Comparison of ENCODE assay signal across 8 cellular contexts in the genomic region with DNA sequence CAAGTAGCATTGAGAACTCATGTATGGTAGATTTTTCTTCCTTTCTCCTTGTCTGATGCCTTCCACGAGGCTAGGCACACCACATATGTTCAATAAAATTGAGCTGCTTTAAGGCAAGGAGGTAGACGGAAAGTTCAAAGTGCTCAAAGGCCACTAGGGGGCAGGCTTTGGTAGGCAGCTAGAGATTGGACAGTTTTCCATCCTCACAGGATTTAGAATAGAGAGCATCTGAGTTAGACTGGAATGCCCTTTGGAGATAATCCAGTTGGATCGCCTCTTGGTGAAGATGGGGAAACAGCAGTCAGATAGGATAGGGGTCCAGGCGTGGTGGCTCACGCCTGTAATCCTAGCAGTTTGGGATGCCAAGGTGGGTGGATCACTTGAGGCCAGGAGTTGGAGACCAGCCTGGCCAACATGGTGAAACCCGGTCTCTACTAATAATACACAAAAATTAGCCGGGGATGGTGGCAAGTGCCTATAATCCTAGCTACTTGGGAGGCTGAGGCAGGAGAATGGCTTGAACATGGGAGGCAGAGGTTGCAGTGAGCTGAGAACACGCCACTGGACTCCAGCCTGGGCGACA. TPM values are rescaled to one million over a fixed set of nuclear protein-coding genes. Genes with fewer than 3 reads are reported as not detected.
DNase-seq lines count a peak whose midpoint lies in the region; ATAC-seq and TF ChIP-seq lines count a peak whose summit lies in the region.

No MANE protein-coding gene starts in this region.

- no peak for TF ChIP-seq EP300 in suprapubic skin (IDR thresholded peaks at IDR 0.05)

- no peak overlapping the region for H3K4me3 Mint-ChIP-seq in GM23338
- no peak overlapping the region for H3K4me3 Mint-ChIP-seq in activated CD4-positive, alpha-beta T cell treated with anti-CD3 and anti-CD28 coated beads, Interleukin-2, amount 10 ng/mL, durations not matched to agents 24 days and 14 days

- peaks cover 20% of the 10 kb centered on the region for H3K4me1 Mint-ChIP-seq in GM23338
- H3K4me1 Mint-ChIP-seq in activated CD4-positive, alpha-beta T cell treated with anti-CD3 and anti-CD28 coated beads, Interleukin-2, amount 10 ng/mL, durations not matched to agents 24 days and 14 days, result peaks cover 42% of the 10 kb centered on the region

- H3K4me3 ChIP-seq in BJ (ENCODE audit: low read depth, low read length) (no peak overlapping the region), GM23338 (no peak overlapping the region), mesendoderm (ENCODE audit: low read length) (no peak overlapping the region), suprapubic skin (no peak overlapping the region)
- no peak overlapping the region for H3K4me3 ChIP-seq in effector memory CD4-positive, alpha-beta T cell (ENCODE audit: insufficient read depth, low read depth, low read length, poor library complexity, severe bottlenecking)

- no peak overlapping the region for H2AK5ac ChIP-seq in mesendoderm (ENCODE audit: low read length)

- H3K36me3 Mint-ChIP-seq in GM23338 (ENCODE audit: low read depth), result no peaks in the 10 kb centered on the region
- peaks cover 8% of the 10 kb centered on the region for H3K36me3 Mint-ChIP-seq in activated CD4-positive, alpha-beta T cell treated with anti-CD3 and anti-CD28 coated beads, Interleukin-2, amount 10 ng/mL, durations not matched to agents 24 days and 14 days (ENCODE audit: low read depth)

- H2BK15ac ChIP-seq in mesendoderm (replicated peaks; ENCODE audit: low read depth), result no peak overlapping the region

- H3K9me2 ChIP-seq in GM23338 (ENCODE audit: insufficient read depth), result no peaks in the 10 kb centered on the region

- H3F3A ChIP-seq in GM23338 (replicated peaks; ENCODE audit: low read depth), result no peaks in the 10 kb centered on the region

- intact Hi-C loops in activated CD4-positive, alpha-beta T cell treated with anti-CD3 and anti-CD28 coated beads, Interleukin-2, amount 10 ng/mL, durations not matched to agents 24 days and 14 days (cut with micrococcal nuclease), result loop anchor here (1.0 kb wide), 1 partner anchor 112 kb away; no protein-coding TSS in a partner anchor

- no peak overlapping the region for H2BK120ac ChIP-seq in mesendoderm (ENCODE audit: low read depth, low read length)

- no peak overlapping the region for H3K9ac ChIP-seq in mesendoderm (ENCODE audit: low read length)

- H3K36me3 ChIP-seq in BJ (ENCODE audit: control insufficient read depth, insufficient read depth, low read length) (no peaks in the 10 kb centered on the region; the same call in 1 of the 2 replicates), GM23338 (ENCODE audit: insufficient read depth) (no peaks in the 10 kb centered on the region), mesendoderm (ENCODE audit: control insufficient read depth, insufficient read depth, low read length) (no peaks in the 10 kb centered on the region), suprapubic skin (no peaks in the 10 kb centered on the region)
- no peaks in the 10 kb centered on the region for H3K36me3 ChIP-seq in effector memory CD4-positive, alpha-beta T cell (ENCODE audit: control insufficient read depth, insufficient read depth, low read length)

- no peak overlapping the region for H3K23ac ChIP-seq in mesendoderm (ENCODE audit: low read length)

- no peak overlapping the region for H2BK5ac ChIP-seq in mesendoderm (ENCODE audit: low read length)

- no peak overlapping the region for H3K27ac Mint-ChIP-seq in GM23338
- H3K27ac Mint-ChIP-seq in activated CD4-positive, alpha-beta T cell treated with anti-CD3 and anti-CD28 coated beads, Interleukin-2, amount 10 ng/mL, durations not matched to agents 24 days and 14 days, result peak overlapping the region; percentile 58

- DNase-seq in BJ (ENCODE audit: low read depth), result peak; percentile 19
- peak; percentile 74 for DNase-seq in GM23338 (ENCODE audit: low spot score)
- peak; percentile 45 for DNase-seq in NCI-H446 treated with DMSO at 0.1 percent for 48 hours (lab: John Stamatoyannopoulos, UW)
- peak; percentile 85 for DNase-seq in activated CD4-positive, alpha-beta T cell treated with anti-CD3 and anti-CD28 coated beads, Interleukin-2, amount 10 ng/mL, durations not matched to agents 24 days and 14 days
- DNase-seq in effector memory CD4-positive, alpha-beta T cell, result peak in 2 of 3 donors; percentile 24 to 55
- peak; percentile 70 for DNase-seq in mesendoderm
- DNase-seq in suprapubic skin (ENCODE audit: low spot score in 2 of 2), result no peak

- TF ChIP-seq CTCF in BJ (IDR thresholded peaks at IDR 0.05; ENCODE audit: insufficient read depth, low read depth, low read length) (peak; percentile 68), GM23338 (conservative IDR thresholded peaks at IDR 0.05; ENCODE audit: low read depth in 2 of 2) (peak; percentile 68 to 85), suprapubic skin (IDR thresholded peaks at IDR 0.05) (peak; percentile 44 to 64)

- no peaks in the 10 kb centered on the region for H4K20me1 ChIP-seq in GM23338 (replicated peaks; ENCODE audit: insufficient read depth)

- H3K4ac ChIP-seq in mesendoderm (ENCODE audit: low read depth, low read length), result no peak overlapping the region

- no peak overlapping the region for H4K5ac ChIP-seq in mesendoderm (ENCODE audit: low read length)

- no peak overlapping the region for H4K8ac ChIP-seq in mesendoderm (ENCODE audit: low read depth, low read length)

- CTCF ChIA-PET in BJ (lab: Yijun Ruan, JAX), result interaction anchor here (0.7 to 3.3 kb wide), 12 partner anchors 8 to 113 kb away, joined by 3 to 44 read pairs (median 4); no protein-coding TSS in a partner anchor

- no peaks in the 10 kb centered on the region for H3K9me3 Mint-ChIP-seq in GM23338
- no peaks in the 10 kb centered on the region for H3K9me3 Mint-ChIP-seq in activated CD4-positive, alpha-beta T cell treated with anti-CD3 and anti-CD28 coated beads, Interleukin-2, amount 10 ng/mL, durations not matched to agents 24 days and 14 days

- no peaks in the 10 kb centered on the region for H3K79me1 ChIP-seq in mesendoderm (ENCODE audit: low read length)

- H3K27ac ChIP-seq in GM23338 (ENCODE audit: low read depth) (no peak overlapping the region), mesendoderm (ENCODE audit: low read depth, low read length) (no peak overlapping the region), suprapubic skin (no peak overlapping the region)
- H3K27ac ChIP-seq in effector memory CD4-positive, alpha-beta T cell (ENCODE audit: insufficient read depth, low read length, poor library complexity, severe bottlenecking), result no peak overlapping the region

- H3K18ac ChIP-seq in mesendoderm (ENCODE audit: low read length), result no peak overlapping the region

- H3K9me3 ChIP-seq in effector memory CD4-positive, alpha-beta T cell (ENCODE audit: control insufficient read depth, low read length), result no peaks in the 10 kb centered on the region
- H3K9me3 ChIP-seq in suprapubic skin, result no peaks in the 10 kb centered on the region

- H3K4me2 ChIP-seq in GM23338, result no peak overlapping the region
- H3K4me2 ChIP-seq in mesendoderm (ENCODE audit: low read length), result no peak overlapping the region

- H3K27me3 Mint-ChIP-seq in GM23338 (ENCODE audit: insufficient read depth, low read depth, poor library complexity), result peaks cover 8% of the 10 kb centered on the region
- H3K27me3 Mint-ChIP-seq in activated CD4-positive, alpha-beta T cell treated with anti-CD3 and anti-CD28 coated beads, Interleukin-2, amount 10 ng/mL, durations not matched to agents 24 days and 14 days, result no peaks in the 10 kb centered on the region

- H2AFZ ChIP-seq in GM23338, result no peak overlapping the region

- no peak overlapping the region for H3K56ac ChIP-seq in mesendoderm (ENCODE audit: low read length)

- ATAC-seq in GM23338, result peak; percentile 52
- no peak for ATAC-seq in HG03439 (IDR thresholded peaks at IDR 0.05; ENCODE audit: unreplicated experiment)

- H3K4me1 ChIP-seq in GM23338 (ENCODE audit: insufficient read depth), result peaks cover 3% of the 10 kb centered on the region; the same call in 1 of the 2 replicates
- peaks cover 30% of the 10 kb centered on the region for H3K4me1 ChIP-seq in effector memory CD4-positive, alpha-beta T cell (ENCODE audit: control insufficient read depth, insufficient read depth, low read length, poor library complexity, severe bottlenecking)
- H3K4me1 ChIP-seq in mesendoderm (ENCODE audit: control insufficient read depth, low read depth, low read length), result peaks cover 3% of the 10 kb centered on the region
- H3K4me1 ChIP-seq in suprapubic skin, result peaks cover 35% of the 10 kb centered on the region

- POLR2A ChIA-PET in BJ (lab: Charles Lee), result no interaction called here

- no peaks in the 10 kb centered on the region for H3K79me2 ChIP-seq in GM23338 (replicated peaks; ENCODE audit: insufficient read depth)
- H3K79me2 ChIP-seq in mesendoderm (ENCODE audit: control insufficient read depth, insufficient read depth, low read length), result no peaks in the 10 kb centered on the region

- no peaks in the 10 kb centered on the region for H3K27me3 ChIP-seq in BJ (ENCODE audit: control insufficient read depth, insufficient read depth, low read length)
- no peaks in the 10 kb centered on the region for H3K27me3 ChIP-seq in GM23338 (ENCODE audit: insufficient read depth)
- H3K27me3 ChIP-seq in effector memory CD4-positive, alpha-beta T cell (replicated peaks; ENCODE audit: control insufficient read depth, insufficient read depth, low read length, poor library complexity, severe bottlenecking), result no peaks in the 10 kb centered on the region
- no peaks in the 10 kb centered on the region for H3K27me3 ChIP-seq in mesendoderm (ENCODE audit: insufficient read depth, low read length, poor library complexity)
- H3K27me3 ChIP-seq in suprapubic skin, result no peaks in the 10 kb centered on the region

- WGBS in mesendoderm (ENCODE audit: extremely low coverage, insufficient coverage, low lambda C conversion rate), result no CpG with 5 or more reads among the region's 9 CpGs
- 36% methylated on average over 9 of the region's 9 CpGs for WGBS in suprapubic skin

- TF ChIP-seq POLR2A in suprapubic skin (IDR thresholded peaks at IDR 0.05), result no peak

TF ChIP-seq in GM23338, 12 proteins besides CTCF, POLR2A, EP300 and RAD21 (continues in another document):
- TF ChIP-seq EZH2phosphoT487 (IDR thresholded peaks at IDR 0.05; ENCODE audit: unreplicated experiment), result no peak

RNA-seq across cellular contexts. Expression of a gene that starts 30.4 kb away (rescaled TPM):
- 22.6 and 31.1 TPM in 2 replicates for polyA plus RNA-seq in BJ (2011; rRNA removed)
- polyA minus RNA-seq in BJ (2011; rRNA and poly(A)+ RNA removed), result 38.5 and 39.9 TPM in 2 replicates
- 1.6 and 1.8 TPM in 2 replicates for total RNA-seq in GM23338 (2014; rRNA removed; shearing (Covaris generic))
- 0.42 and 0.50 TPM in 2 replicates for polyA plus RNA-seq in GM23338 (2016; fragmentation: Nextera tagmentation; extraction: Ambion mirVana)
- total RNA-seq in activated CD4-positive, alpha-beta T cell treated with anti-CD3 and anti-CD28 coated beads, Interleukin-2, amount 10 ng/mL, durations not matched to agents 24 days and 14 days, result 27.4 and 29.5 TPM in 2 replicates
- polyA plus RNA-seq in mesendoderm (2013, experiment 1 of 2), result 1.9 TPM
- 1.8 TPM for polyA plus RNA-seq in mesendoderm (2013, experiment 2 of 2)
- total RNA-seq in suprapubic skin, result 10 to 100 TPM; 17.3 to 26.3 (median 21.6) TPM

Comparison
In these comparisons a context has a peak if more than half of its experiments do, and no peak if none do; other contexts are left out.
1. DNase-seq: peak in BJ (single experiment), GM23338 (single experiment), NCI-H446 treated with DMSO at 0.1 percent for 48 hours (single experiment), activated CD4-positive, alpha-beta T cell treated with anti-CD3 and anti-CD28 coated beads, Interleukin-2, amount 10 ng/mL, durations not matched to agents 24 days and 14 days (single experiment), effector memory CD4-positive, alpha-beta T cell (2 of 3) and mesendoderm (single experiment); none in suprapubic skin (0 of 2).
2. Peak in every context shown above with its lines, with median percentiles within 50 percentile points of each other: CTCF ChIP-seq.